In the genomic region with DNA sequence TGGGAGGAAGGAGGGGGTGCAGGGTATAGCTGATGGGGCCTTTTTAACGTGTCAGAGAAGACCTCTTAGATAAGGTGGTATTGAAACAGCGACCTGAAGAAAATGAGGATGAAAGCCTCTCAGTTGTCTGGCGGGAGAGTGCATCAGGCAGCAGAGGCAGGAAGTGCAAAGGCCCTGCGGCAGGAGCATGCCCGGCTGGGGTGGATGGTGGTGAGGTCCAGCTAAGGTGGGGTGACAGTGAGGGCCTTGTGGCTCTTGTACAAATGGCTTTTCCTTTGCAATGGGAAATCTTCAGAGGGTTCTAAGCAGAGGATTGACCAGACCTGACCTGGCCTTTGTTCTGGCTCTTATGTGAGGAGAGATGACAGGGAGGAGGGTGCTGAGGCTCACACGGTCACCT, we compare ENCODE assay signal across 1 cellular context.
TF ChIP-seq lines count a peak whose summit lies in the region.

No MANE protein-coding gene starts in this region.

TF ChIP-seq in HepG2, 621 proteins besides CTCF, POLR2A, EP300 and RAD21:
- TF ChIP-seq HES4 (CRISPR knock-in tag; IDR thresholded peaks at IDR 0.05; ENCODE audit: borderline replicate concordance), result no peak
- TF ChIP-seq ZNF17 (CRISPR knock-in tag; IDR thresholded peaks at IDR 0.05), result 0 out of 2 replicates have a peak, but pooled peaks have one; percentile 38
- peak; percentile 47; the same call in 1 of the 2 replicates for TF ChIP-seq ZMYM3 (CRISPR knock-in tag; IDR thresholded peaks at IDR 0.05)
- TF ChIP-seq ZNF329 (CRISPR knock-in tag; IDR thresholded peaks at IDR 0.05; ENCODE audit: low read depth), result no peak
